In genomic region chr2:68252407-68253210, GRCh38 we compare ENCODE assay signal across 1 cellular context.
A peak's percentile ranks its signal among the peaks of the same experiment; 100 is the strongest.
TF ChIP-seq lines count a peak whose summit lies in the region.

Gene PPP3R1 (minus strand): TSS chr2:68252532. CDS start chr2:68252127, 405 bp downstream.

TF ChIP-seq in HepG2, 621 proteins besides CTCF, POLR2A, EP300 and RAD21 (continued from another document and continues in another):
- TF ChIP-seq PAXIP1 (CRISPR knock-in tag; conservative IDR thresholded peaks at IDR 0.05) = peak; percentile 61; the same call in 1 of the 2 replicates
- no peak for TF ChIP-seq HOXA9 (CRISPR knock-in tag; IDR thresholded peaks at IDR 0.05; ENCODE audit: borderline replicate concordance)
- TF ChIP-seq KDM4B (CRISPR knock-in tag; IDR thresholded peaks at IDR 0.05) = peak; percentile 49; the same call in 1 of the 2 replicates
- TF ChIP-seq ZNF160 (CRISPR knock-in tag; IDR thresholded peaks at IDR 0.05) = no peak; the same call in 1 of the 2 replicates
- TF ChIP-seq AGO2 (optimal IDR thresholded peaks at IDR 0.05; ENCODE audit: low read depth, low read length) = no peak
- TF ChIP-seq ADNP (CRISPR knock-in tag; IDR thresholded peaks at IDR 0.05) = no peak
- TF ChIP-seq SMARCC2 (IDR thresholded peaks at IDR 0.05) = no peak
- TF ChIP-seq TAF15 (IDR thresholded peaks at IDR 0.05; ENCODE audit: low read depth, low read length, poor library complexity, severe bottlenecking) = peak; percentile 81
- peak; percentile 94 for TF ChIP-seq TFDP1 (CRISPR knock-in tag; IDR thresholded peaks at IDR 0.05; ENCODE audit: borderline replicate concordance)
- 0 out of 2 replicates have a peak, but pooled peaks have one; percentile 39 for TF ChIP-seq ZNF263 (CRISPR knock-in tag; IDR thresholded peaks at IDR 0.05)
- TF ChIP-seq PPARG (CRISPR knock-in tag; conservative IDR thresholded peaks at IDR 0.05) = no peak
- peak; percentile 68 for TF ChIP-seq ZNF580 (CRISPR knock-in tag; IDR thresholded peaks at IDR 0.05; ENCODE audit: borderline replicate concordance, low read depth)
- peak; percentile 96 for TF ChIP-seq POLR2G (IDR thresholded peaks at IDR 0.05; ENCODE audit: low read depth, low read length)
- TF ChIP-seq HES4 (CRISPR knock-in tag; IDR thresholded peaks at IDR 0.05; ENCODE audit: borderline replicate concordance) = peak; percentile 29
- peak; percentile 93 for TF ChIP-seq ZNF350 (CRISPR knock-in tag; IDR thresholded peaks at IDR 0.05; ENCODE audit: borderline replicate concordance, low read depth)
- peak; percentile 69 for TF ChIP-seq SNAPC4 (CRISPR knock-in tag; IDR thresholded peaks at IDR 0.05)
- TF ChIP-seq ZHX2 (IDR thresholded peaks at IDR 0.05; ENCODE audit: low read depth) = peak; percentile 81
- peak; percentile 42; the same call in 1 of the 2 replicates for TF ChIP-seq ZHX2 (CRISPR knock-in tag; IDR thresholded peaks at IDR 0.05; ENCODE audit: borderline replicate concordance)
- peak; percentile 45; the same call in 1 of the 2 replicates for TF ChIP-seq CCDC6 (CRISPR knock-in tag; IDR thresholded peaks at IDR 0.05)
- no peak for TF ChIP-seq ZHX1 (CRISPR knock-in tag; IDR thresholded peaks at IDR 0.05; ENCODE audit: low read depth)
- TF ChIP-seq PCBP1 (IDR thresholded peaks at IDR 0.05; ENCODE audit: borderline replicate concordance, low read depth, low read length) = peak; percentile 54; the same call in 1 of the 2 replicates
- TF ChIP-seq FOSL2 (CRISPR knock-in tag; IDR thresholded peaks at IDR 0.05) = peak; percentile 55
- TF ChIP-seq ZNF615 (CRISPR knock-in tag; IDR thresholded peaks at IDR 0.05; ENCODE audit: borderline replicate concordance) = no peak
- TF ChIP-seq ZNF280B (CRISPR knock-in tag; IDR thresholded peaks at IDR 0.05; ENCODE audit: borderline replicate concordance) = peak; percentile 10; the same call in 1 of the 2 replicates
- peak; percentile 88 for TF ChIP-seq CREB1 (IDR thresholded peaks at IDR 0.05)
- TF ChIP-seq CREB1 (CRISPR knock-in tag; IDR thresholded peaks at IDR 0.05) = peak; percentile 87
- 0 out of 2 replicates have a peak, but pooled peaks have one; percentile 11 for TF ChIP-seq NFE2 (CRISPR knock-in tag; IDR thresholded peaks at IDR 0.05)
- peak; percentile 92 for TF ChIP-seq MAX (IDR thresholded peaks at IDR 0.05)
- no peak for TF ChIP-seq JARID2 (CRISPR knock-in tag; IDR thresholded peaks at IDR 0.05; ENCODE audit: insufficient replicate concordance)
